ENCODE assay signal across 1 cellular context in genomic region chr17:14092808-14093207, GRCh38.
TF ChIP-seq lines count a peak whose summit lies in the region.

No MANE protein-coding gene starts in this region.

TF ChIP-seq in SK-N-SH, 30 proteins besides CTCF, POLR2A, EP300 and RAD21 (continued from another document):
- TF ChIP-seq IRF3 (IDR thresholded peaks at IDR 0.05; ENCODE audit: low read depth, low read length), result no peak
- no peak for TF ChIP-seq MEF2A (IDR thresholded peaks at IDR 0.05; ENCODE audit: borderline replicate concordance, low read depth)
- no peak for TF ChIP-seq ELF1 (IDR thresholded peaks at IDR 0.05)
- TF ChIP-seq SIN3A (IDR thresholded peaks at IDR 0.05; ENCODE audit: borderline replicate concordance, low read depth, low read length), result no peak
- no peak for TF ChIP-seq RXRA (IDR thresholded peaks at IDR 0.05; ENCODE audit: borderline replicate concordance, low read depth)
TF ChIP-seq in SK-N-SH: peak in this region for 0.
